ENCODE assay signal across 8 cellular contexts in genomic region chr1:45011837-45012638, GRCh38. TPM values are rescaled to one million over a fixed set of nuclear protein-coding genes. Genes with fewer than 3 reads are reported as not detected.
DNase-seq lines count a peak whose midpoint lies in the region; ATAC-seq and TF ChIP-seq lines count a peak whose summit lies in the region.

TSS of gene UROD (plus strand) at chr1:45012254. CDS start at chr1:45012266, 12 bp downstream.

- H3K27me3 Mint-ChIP-seq in T-helper 17 cell = no peaks in the 10 kb centered on the region

- H3K4me1 ChIP-seq in prostate gland (replicated peaks) (peaks cover 16% of the 10 kb centered on the region), urinary bladder (ENCODE audit: insufficient read depth) (peaks cover 3% of the 10 kb centered on the region)

- intact Hi-C loops in left ventricle myocardium superior (cut with micrococcal nuclease) = loop anchor here (10.0 kb wide), 1 partner anchor 483 kb away; the partner anchor contains the start of gene TESK2
- intact Hi-C loops in prostate gland (cut with DNase I) = loop anchor here (2.0 to 5.0 kb wide), 4 partner anchors 175 to 480 kb away; partner anchors contain the start of genes RPS8 and TESK2

- peak within 1 kb of the TSS; percentile 96 for H3K4me3 Mint-ChIP-seq in T-helper 17 cell

- peak; percentile 33 for TF ChIP-seq POLR2A in prostate gland (IDR thresholded peaks at IDR 0.05)

- ATAC-seq in HG02870 (IDR thresholded peaks at IDR 0.05; ENCODE audit: unreplicated experiment) (peak; percentile 56), T-helper 17 cell (peak; percentile 87), left ventricle myocardium superior (peak; percentile 94)

- H3K4me3 ChIP-seq in GM12875 (ENCODE audit: low read depth, low read length) = peak within 1 kb of the TSS; percentile 90
- H3K4me3 ChIP-seq in prostate gland = peak within 1 kb of the TSS; percentile 74 to 89
- peak within 1 kb of the TSS; percentile 97 for H3K4me3 ChIP-seq in urinary bladder (ENCODE audit: low read depth, low read length)

- H3K36me3 Mint-ChIP-seq in T-helper 17 cell (ENCODE audit: low read depth) = peaks cover 8% of the 10 kb centered on the region

- peak within 1 kb of the TSS; percentile 95 for H3K27ac Mint-ChIP-seq in T-helper 17 cell

- H3K4me1 Mint-ChIP-seq in T-helper 17 cell = peaks cover 41% of the 10 kb centered on the region

- H3K27me3 ChIP-seq in prostate gland (replicated peaks; ENCODE audit: insufficient read depth) = no peaks in the 10 kb centered on the region

- H3K27ac ChIP-seq in prostate gland (peak within 1 kb of the TSS; percentile 71 to 75), urinary bladder (ENCODE audit: low read depth) (peak within 1 kb of the TSS; percentile 77)

- TF ChIP-seq CTCF in GM12875 (IDR thresholded peaks at IDR 0.05; ENCODE audit: borderline replicate concordance, insufficient read depth, low read depth, low read length) (no peak), prostate gland (IDR thresholded peaks at IDR 0.05) (peak in 2 of 4 experiments; percentile 6 to 11)

- under 1% methylated on average over 21 of the region's 21 CpGs for WGBS in prostate gland
- WGBS in urinary bladder = under 1% methylated on average over 21 of the region's 21 CpGs

- peaks cover 9 to 11% of the 10 kb centered on the region in 2 donors for H3K36me3 ChIP-seq in prostate gland
- H3K36me3 ChIP-seq in urinary bladder (ENCODE audit: insufficient read depth) = no peaks in the 10 kb centered on the region

- DNase-seq in NCI-H146 treated with DMSO at 0.1 percent for 48 hours (lab: John Stamatoyannopoulos, UW; ENCODE audit: unreplicated experiment) (peak; percentile 87), T-helper 17 cell (peak; percentile 71 to 78 (median 78)), amygdala (lab: John Stamatoyannopoulos, UW) (peak in 55 of 56 donors; percentile 47 to 95 (median 82)), left ventricle myocardium superior (peak; percentile 93), prostate gland (ENCODE audit: low spot score) (peak; percentile 92)

- H3K9me3 ChIP-seq in T-helper 17 cell (ENCODE audit: control insufficient read depth, low read length, poor library complexity, severe bottlenecking) (no peaks in the 10 kb centered on the region), prostate gland (no peaks in the 10 kb centered on the region)

RNA-seq across cellular contexts. Expression of gene UROD, which starts in this region (rescaled TPM):
- 10 to 100 TPM; 47.8 to 51.9 TPM for total RNA-seq in T-helper 17 cell
- 84.8 TPM for total RNA-seq in left ventricle myocardium superior
- 100 to 1,000 TPM in 1 of 2 donors, 10 to 100 TPM in 1; 57.7 to 152 TPM for total RNA-seq in prostate gland
- 75.4 TPM for total RNA-seq in urinary bladder
- 97.6 TPM for polyA plus RNA-seq in urinary bladder

Comparison
In these comparisons a context has a peak if more than half of its experiments do, and no peak if none do; other contexts are left out.
1. Peak in every context shown above with its lines: DNase-seq, ATAC-seq, H3K4me3 ChIP-seq and H3K27ac ChIP-seq.